ENCODE assay signal across 10 cellular contexts in genomic region chr22:44523981-44524759, GRCh38. TPM values are rescaled to one million over a fixed set of nuclear protein-coding genes. Genes with fewer than 3 reads are reported as not detected.
DNase-seq lines count a peak whose midpoint lies in the region; ATAC-seq and TF ChIP-seq lines count a peak whose summit lies in the region.
"Had no signal": no experiment of that assay in that cellular context is flagged by ENCODE, and none has a peak within 500 bp of the region (broad histone marks: within the 10 kb centered on the region; RNA-seq: fewer than 3 reads in every experiment).

No MANE protein-coding gene starts in this region.

- H3K27ac ChIP-seq in SJCRH30 = peak overlapping the region; percentile 3; the same call in 1 of the 2 replicates
- H3K27ac ChIP-seq: SK-N-MC had no signal

- no peaks in the 10 kb centered on the region for H3K36me3 ChIP-seq in SJCRH30

- TF ChIP-seq CTCF in omental fat pad (IDR thresholded peaks at IDR 0.05) = no peak

- ATAC-seq in omental fat pad (ENCODE audit: low FRiP score) = peak; percentile 65
- ATAC-seq in GM19455 (IDR thresholded peaks at IDR 0.05; ENCODE audit: unreplicated experiment) = no peak
- ATAC-seq in HG03457 (IDR thresholded peaks at IDR 0.05; ENCODE audit: unreplicated experiment) = no peak
- ATAC-seq in HG02938 (IDR thresholded peaks at IDR 0.05; ENCODE audit: unreplicated experiment) = no peak

- H3K4me1 ChIP-seq in SJCRH30 = no peaks in the 10 kb centered on the region

- no peaks in the 10 kb centered on the region for H3K9me3 ChIP-seq in SJCRH30 (replicated peaks)

- H3K4me3 ChIP-seq in SJCRH30 = no peak overlapping the region
- H3K4me3 ChIP-seq: SK-N-MC had no signal

- DNase-seq in EL = peak; percentile 93
- peak; percentile 45 to 46 for DNase-seq in SJCRH30
- DNase-seq in glomerular visceral epithelial cell (ENCODE audit: extremely low spot score) = peak; percentile 92
- no peak for DNase-seq in omental fat pad (ENCODE audit: low spot score)
- DNase-seq in stimulated activated CD4-positive, alpha-beta T cell treated with anti-CD3 and anti-CD28 coated beads, Interleukin-12 subunit alpha, Interleukin-12 subunit beta, amount 100 ng/mL, for 4 hours = no peak
- DNase-seq: occipital lobe had no signal

- H3K27me3 ChIP-seq in SJCRH30 = 0 out of 2 replicates have a peak, but pooled peaks cover 2% of the 10 kb centered on the region

RNA-seq across cellular contexts. Expression of gene RTL6, which starts 26.1 kb away (rescaled TPM):
- 17.0 and 17.3 TPM in 2 replicates for total RNA-seq in SJCRH30 (2014; rRNA removed; shearing (Covaris generic))
- 10 to 100 TPM; 17.7 to 38.2 (median 25.7) TPM for total RNA-seq in omental fat pad

Comparison
In these comparisons a context has a peak if more than half of its experiments do, and no peak if none do; other contexts are left out.
1. DNase-seq: peak in EL (single experiment), SJCRH30 (2 of 2) and glomerular visceral epithelial cell (single experiment); none in omental fat pad (single experiment) and stimulated activated CD4-positive, alpha-beta T cell treated with anti-CD3 and anti-CD28 coated beads, Interleukin-12 subunit alpha, Interleukin-12 subunit beta, amount 100 ng/mL, for 4 hours (single experiment).